In the genomic region with DNA sequence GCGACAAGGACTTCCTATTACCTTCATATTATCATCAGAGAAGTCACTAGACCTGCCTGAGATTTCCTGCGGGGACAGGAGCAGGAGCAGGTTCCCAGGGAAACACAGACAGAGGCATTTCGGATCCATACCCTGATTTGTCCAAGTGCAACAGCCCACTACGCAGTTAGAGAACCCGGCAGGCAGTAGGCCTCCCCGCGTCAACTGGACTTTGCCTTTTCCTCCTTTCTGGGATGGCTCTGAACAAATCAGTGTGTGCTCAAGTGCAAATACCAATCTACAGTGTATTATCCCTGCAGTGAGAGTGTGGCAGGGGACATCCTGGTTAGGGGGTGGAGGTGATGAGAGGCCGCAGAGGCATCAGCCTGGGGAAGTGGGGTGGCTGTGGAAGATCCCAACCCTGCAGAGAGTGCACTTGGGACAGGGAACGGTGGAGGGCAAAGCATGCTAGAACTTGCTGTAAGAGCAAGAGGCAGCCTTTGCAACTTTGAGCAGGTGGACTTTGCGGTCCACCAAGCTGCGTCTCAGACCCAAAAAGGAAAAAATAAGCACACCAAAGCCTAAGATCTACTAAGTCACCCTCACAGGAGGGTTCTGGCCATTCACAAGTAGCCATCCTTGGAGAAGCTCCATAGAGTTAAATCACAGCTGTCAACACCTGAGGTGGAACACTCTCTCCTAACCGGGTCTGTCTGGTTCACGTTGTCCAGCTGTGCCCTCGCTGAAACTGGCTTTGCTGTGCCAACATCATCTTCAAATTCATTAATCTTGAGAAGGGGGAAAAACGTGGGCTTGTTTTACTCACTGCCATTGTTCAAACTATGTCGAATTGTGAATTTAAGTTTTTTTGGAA, we compare ENCODE assay signal across 20 cellular contexts.
A peak's percentile ranks its signal among the peaks of the same experiment; 100 is the strongest.
DNase-seq lines count a peak whose midpoint lies in the region; ATAC-seq, FAIRE-seq and TF ChIP-seq lines count a peak whose summit lies in the region.
"Had no signal": no experiment of that assay in that cellular context is flagged by ENCODE, and none has a peak within 500 bp of the region (broad histone marks: within the 10 kb centered on the region; RNA-seq: fewer than 3 reads in every experiment).

No MANE protein-coding gene starts in this region.

- H3K9ac ChIP-seq in H1 (replicated peaks in 1 of 4; ENCODE audit: extremely low read depth in 1 of 4, low read depth in 3 of 4, low read length in 3 of 4) (no peak overlapping the region), trophoblast cell (ENCODE audit: low read length) (no peak overlapping the region)
- H3K9ac ChIP-seq: neural progenitor cell had no signal

- POLR2A ChIA-PET in H1 (lab: Charles Lee; ENCODE audit: partially characterized antibody): interaction anchor here (2.3 kb wide), 1 partner anchor 12 kb away, joined by 7 read pairs; no protein-coding TSS in a partner anchor

- H2BK5ac ChIP-seq in H1 (ENCODE audit: low read depth, low read length) (no peak overlapping the region; the same call in 1 of the 2 replicates), trophoblast cell (ENCODE audit: low read depth, low read length, poor library complexity) (no peak overlapping the region)

- H2AK5ac ChIP-seq in H1 (ENCODE audit: low read depth, low read length): no peak overlapping the region
- H2AK5ac ChIP-seq in trophoblast cell (ENCODE audit: low read length): no peak overlapping the region

- H3K4me2 ChIP-seq in H1 (ENCODE audit: insufficient read depth in 1 of 2, low read depth in 2 of 2, low read length in 2 of 2) (no peak overlapping the region), trophoblast cell (ENCODE audit: low read length) (no peak overlapping the region)
- H3K4me2 ChIP-seq: A549, neural progenitor cell had no signal

- no peak overlapping the region for H4K8ac ChIP-seq in H1 (ENCODE audit: extremely low read depth, insufficient read depth, low read length)
- H4K8ac ChIP-seq in trophoblast cell (ENCODE audit: low read depth, low read length): no peak overlapping the region

- WGBS in H1 (ENCODE audit: extremely low coverage in 1 of 2, insufficient coverage in 1 of 2, insufficient read length in 1 of 2, insufficient replicate concordance in 2 of 2, low coverage in 1 of 2, low lambda C conversion rate in 2 of 2, missing lambda C conversion rate in 1 of 2), 2 experiments: 91% methylated on average over 16 of the region's 16 CpGs; no CpG with 5 or more reads in 1 of the 2 experiments
- no CpG with 5 or more reads among the region's 16 CpGs for WGBS in trophoblast cell (ENCODE audit: extremely low coverage, insufficient coverage, insufficient read length)

- peaks cover 0 to 3% of the 10 kb centered on the region in 2 donors for H3K9me3 ChIP-seq in right atrium auricular region
- H3K9me3 ChIP-seq in H1 (ENCODE audit: insufficient read depth in 2 of 2, low read depth in 1 of 2, low read length in 1 of 2): peaks cover 0 to 3% of the 10 kb centered on the region in 2 experiments; a peak in 1 of 4 replicates
- peaks cover 2% of the 10 kb centered on the region for H3K9me3 ChIP-seq in trophoblast cell (ENCODE audit: insufficient read depth, low read depth, low read length)
- H3K9me3 ChIP-seq: A549, BE2C, heart left ventricle, left lung, upper lobe of left lung had no signal

- H4K12ac ChIP-seq in trophoblast cell (ENCODE audit: low read depth, low read length): no peak overlapping the region

- TF ChIP-seq EP300 in H1 (IDR thresholded peaks at IDR 0.05; ENCODE audit: borderline replicate concordance in 1 of 2, low read depth in 2 of 2, low read length in 2 of 2): no peak

- H2BK15ac ChIP-seq in H1 (ENCODE audit: low read length): 0 out of 2 replicates have a peak overlapping the region, but pooled peaks have one; percentile 25

- no peaks in the 10 kb centered on the region for H3K23me2 ChIP-seq in H1 (ENCODE audit: low read depth, low read length)

- TF ChIP-seq POLR2A in H1 (IDR thresholded peaks at IDR 0.05; ENCODE audit: control extremely low read depth in 1 of 2, low read depth in 2 of 2, low read length in 2 of 2): no peak

- H3K4me1 ChIP-seq in right atrium auricular region (peaks cover 0 to 30% of the 10 kb centered on the region in 2 donors), H1 (replicated peaks in 1 of 4; ENCODE audit: control insufficient read depth in 3 of 4, insufficient read depth in 4 of 4, low read length in 3 of 4) (peaks cover 1 to 10% (median 4%) of the 10 kb centered on the region in 4 experiments; a peak in 6 of 7 replicates), trophoblast cell (ENCODE audit: control insufficient read depth in 1 of 2, insufficient read depth in 2 of 2, low read length in 2 of 2) (peaks cover 12 to 17% of the 10 kb centered on the region in 2 experiments)

- no peaks in the 10 kb centered on the region for H3K36me3 ChIP-seq in right atrium auricular region
- H3K36me3 ChIP-seq in H1 (ENCODE audit: control insufficient read depth in 2 of 4, insufficient read depth in 4 of 4, low read length in 3 of 4): peaks cover 0 to 4% (median 0%) of the 10 kb centered on the region in 4 experiments; a peak in 1 of 8 replicates
- peaks cover 0 to 2% of the 10 kb centered on the region in 2 experiments for H3K36me3 ChIP-seq in trophoblast cell (ENCODE audit: control insufficient read depth in 1 of 2, insufficient read depth in 2 of 2, low read length in 2 of 2)
- H3K36me3 ChIP-seq: BE2C, left lung, neural progenitor cell had no signal

- H2AFZ ChIP-seq in H1 (ENCODE audit: low read length): no peak overlapping the region
- H2AFZ ChIP-seq in trophoblast cell (ENCODE audit: insufficient read depth, low read length, poor library complexity): no peak overlapping the region
- H2AFZ ChIP-seq: neural progenitor cell had no signal

- H4K5ac ChIP-seq in H1 (ENCODE audit: insufficient read length, low read depth, low read length): no peak overlapping the region

- H2BK120ac ChIP-seq in H1 (replicated peaks; ENCODE audit: low read depth, low read length) (no peak overlapping the region), trophoblast cell (ENCODE audit: insufficient read depth, low read length, poor library complexity) (no peak overlapping the region)

- CTCF ChIA-PET in H1 (lab: Charles Lee; ENCODE audit: partially characterized antibody): interaction anchor here (0.5 kb wide), 1 partner anchor 175 kb away, joined by 3 read pairs; no protein-coding TSS in a partner anchor

- H3K56ac ChIP-seq in H1 (replicated peaks; ENCODE audit: insufficient read length, low read depth, low read length): no peak overlapping the region

- ATAC-seq in left cardiac atrium (peak; percentile 58 to 62), GM18873 (IDR thresholded peaks at IDR 0.05; ENCODE audit: low FRiP score, unreplicated experiment) (no peak)
- ATAC-seq: A549, GM12878, HCT116, left lung had no signal

- H3K27me3 ChIP-seq in right atrium auricular region (no peaks in the 10 kb centered on the region), H1 (replicated peaks in 1 of 4; ENCODE audit: control insufficient read depth in 3 of 4, extremely low read depth in 1 of 4, insufficient read depth in 3 of 4, low read length in 3 of 4) (no peaks in the 10 kb centered on the region), trophoblast cell (ENCODE audit: insufficient read depth, low read length) (no peaks in the 10 kb centered on the region)
- H3K27me3 ChIP-seq: BE2C, heart left ventricle, left lung, neural progenitor cell, upper lobe of left lung had no signal

- FAIRE-seq in H1 (lab: Jason Lieb, UNC): no peak
- FAIRE-seq: A549, GM12878 had no signal

- H2BK12ac ChIP-seq in H1 (ENCODE audit: low read depth, low read length) (peak overlapping the region; percentile 35; the same call in 1 of the 2 replicates), trophoblast cell (ENCODE audit: low read length) (no peak overlapping the region)

- DNase-seq in left cardiac atrium: no peak
- no peak for DNase-seq in right atrium auricular region (ENCODE audit: low spot score)
- no peak for DNase-seq in H1 (ENCODE audit: low read depth in 1 of 2, low spot score in 2 of 2)
- DNase-seq in mucosa of gallbladder (ENCODE audit: low spot score): peak; percentile 51
- no peak for DNase-seq in cerebellar nuclear complex (lab: John Stamatoyannopoulos, UW)
- no peak for DNase-seq in trophoblast cell
- no peak for DNase-seq in GM10266 (ENCODE audit: extremely low spot score)
- DNase-seq: BE2C, DND-41, heart left ventricle, left lung, NCI-H446, NCI-H82, upper lobe of left lung had no signal

- no peak overlapping the region for H3K14ac ChIP-seq in H1 (ENCODE audit: insufficient read length)
- no peak overlapping the region for H3K14ac ChIP-seq in trophoblast cell (ENCODE audit: low read length)

- no peak overlapping the region for H3K27ac ChIP-seq in right atrium auricular region
- no peak overlapping the region for H3K27ac ChIP-seq in H1 (ENCODE audit: low read depth, low read length)
- no peak overlapping the region for H3K27ac ChIP-seq in trophoblast cell (ENCODE audit: low read depth, low read length)
- H3K27ac ChIP-seq: A549, heart left ventricle, left lung, neural progenitor cell, upper lobe of left lung, VCaP had no signal

- H4K20me1 ChIP-seq in H1 (replicated peaks in 1 of 2; ENCODE audit: control insufficient read depth in 1 of 2, insufficient read depth in 2 of 2, low read length in 2 of 2): no peaks in the 10 kb centered on the region

- H3K4me3 ChIP-seq in right atrium auricular region: no peak overlapping the region
- no peak overlapping the region for H3K4me3 ChIP-seq in H1 (ENCODE audit: extremely low read depth in 1 of 4, insufficient read depth in 2 of 4, low read depth in 3 of 4, low read length in 4 of 4)
- no peak overlapping the region for H3K4me3 ChIP-seq in trophoblast cell (ENCODE audit: low read depth, low read length)
- H3K4me3 ChIP-seq: A549, GM12878, heart left ventricle, left lung, neural progenitor cell, upper lobe of left lung had no signal

- H3K23ac ChIP-seq in H1 (ENCODE audit: insufficient read length): no peak overlapping the region
- H3K23ac ChIP-seq in trophoblast cell (ENCODE audit: low read length): no peak overlapping the region

- no peaks in the 10 kb centered on the region for H3K79me1 ChIP-seq in H1 (ENCODE audit: low read depth, low read length)
- H3K79me1 ChIP-seq in trophoblast cell (ENCODE audit: low read length): no peaks in the 10 kb centered on the region

- no peak overlapping the region for H3K4ac ChIP-seq in H1 (replicated peaks; ENCODE audit: insufficient read length, low read depth, low read length)
- H3K4ac ChIP-seq in trophoblast cell (ENCODE audit: low read depth, low read length): no peak overlapping the region

- H2BK20ac ChIP-seq in H1 (ENCODE audit: low read length): no peak overlapping the region

- no peak for TF ChIP-seq CTCF in right atrium auricular region (IDR thresholded peaks at IDR 0.05)
- no peak for TF ChIP-seq CTCF in H1 (IDR thresholded peaks at IDR 0.05; ENCODE audit: control extremely low read depth in 1 of 3, insufficient read depth in 1 of 3, low read depth in 1 of 3, low read length in 3 of 3)
- TF ChIP-seq CTCF in GM10266 (IDR thresholded peaks at IDR 0.05; ENCODE audit: control insufficient read depth, insufficient read depth, low read depth, missing control alignments): no peak

- intact Hi-C loops in left cardiac atrium (cut with DNase I): loop anchor here in 1 of 2 donors (10.0 kb wide), 1 partner anchor 155 kb away; a partner anchor contains a TSS

- no peak for TF ChIP-seq RAD21 in H1 (IDR thresholded peaks at IDR 0.05 in 1 of 2, conservative IDR thresholded peaks at IDR 0.05 in 1 of 2; ENCODE audit: low read depth in 2 of 2, low read length in 2 of 2)

- H4K91ac ChIP-seq in H1 (replicated peaks; ENCODE audit: insufficient read length, low read length): peak overlapping the region; percentile 71
- H4K91ac ChIP-seq in trophoblast cell (ENCODE audit: low read depth, low read length): no peak overlapping the region

- H3K79me2 ChIP-seq in H1 (ENCODE audit: control insufficient read depth in 1 of 2, insufficient read depth in 2 of 2, low read length in 2 of 2) (no peaks in the 10 kb centered on the region), trophoblast cell (ENCODE audit: control insufficient read depth, insufficient read depth, low read length, poor library complexity) (no peaks in the 10 kb centered on the region)

- H3K18ac ChIP-seq in H1 (ENCODE audit: extremely low read depth, low read length) (no peak overlapping the region), trophoblast cell (ENCODE audit: low read length) (no peak overlapping the region)
